17 cellular contexts compared by ENCODE assay signal in the genomic region with DNA sequence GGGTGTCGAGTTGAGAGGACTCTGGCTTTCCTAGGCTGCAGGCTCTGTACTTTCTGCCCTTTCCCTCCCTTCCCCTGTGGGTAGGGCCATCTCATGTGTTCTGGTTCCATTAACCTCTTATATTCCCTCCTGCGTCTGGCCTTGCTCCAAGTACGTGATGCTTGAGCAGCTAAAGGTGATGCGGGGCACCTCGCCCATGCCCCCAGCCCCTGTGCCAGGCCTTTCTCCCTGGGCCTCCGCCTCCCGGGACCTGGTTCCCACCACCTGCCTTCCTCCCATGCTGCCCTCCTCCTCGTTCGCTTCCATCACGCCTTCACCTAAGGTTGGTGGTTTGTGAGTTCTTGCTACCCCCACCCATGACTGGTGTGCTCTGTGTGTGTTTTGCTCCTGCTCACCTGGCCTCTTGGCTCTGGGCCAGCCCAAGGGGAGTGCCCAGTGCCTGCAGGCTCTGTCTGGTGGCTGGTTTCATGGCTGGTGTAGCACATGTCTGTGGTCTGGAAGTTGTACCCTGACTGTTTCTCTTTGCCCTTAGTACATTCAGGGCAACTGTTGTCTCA. TPM values are rescaled to one million over a fixed set of nuclear protein-coding genes. Genes with fewer than 3 reads are reported as not detected.
DNase-seq lines count a peak whose midpoint lies in the region; ATAC-seq, FAIRE-seq and TF ChIP-seq lines count a peak whose summit lies in the region.
"Had no signal": no experiment of that assay in that cellular context is flagged by ENCODE, and none has a peak within 500 bp of the region (broad histone marks: within the 10 kb centered on the region; RNA-seq: fewer than 3 reads in every experiment).

No MANE protein-coding gene starts in this region.

- peaks cover 20 to 95% (median 84%) of the 10 kb centered on the region in 5 donors for H3K4me1 ChIP-seq in subcutaneous abdominal adipose tissue (ENCODE audit: control insufficient read depth in 5 of 5, insufficient read depth in 5 of 5, low read length in 5 of 5)
- H3K4me1 ChIP-seq: SJSA1 had no signal

- ATAC-seq in GM19351 (IDR thresholded peaks at IDR 0.05; ENCODE audit: unreplicated experiment) (no peak), GM18519 (IDR thresholded peaks at IDR 0.05; ENCODE audit: low FRiP score, unreplicated experiment) (no peak)
- ATAC-seq: left ventricle myocardium superior had no signal

- H3K27ac ChIP-seq in subcutaneous abdominal adipose tissue (ENCODE audit: low read depth, low read length), result peak overlapping the region; percentile 91
- H3K27ac ChIP-seq: SJSA1 had no signal

- DNase-seq in NCI-H1436 (lab: John Stamatoyannopoulos, UW) (peak; percentile 40), NCI-H1436 treated with DMSO at 0.1 percent for 48 hours (lab: John Stamatoyannopoulos, UW) (no peak), NCI-H345 (lab: John Stamatoyannopoulos, UW) (peak; percentile 89), bronchial epithelial cell (ENCODE audit: low read depth) (peak; percentile 65), foreskin fibroblast (no peak)
- DNase-seq: activated CD4-positive, alpha-beta T cell treated with anti-CD3 and anti-CD28 coated beads, Interleukin-2, amount 10 ng/mL, durations not matched to agents 24 days and 14 days; activated effector memory CD4-positive, alpha-beta T cell treated with Interleukin-2 at 50 U/mL for 16 hours; EL; left ventricle myocardium superior; NCI-H1694 treated with DMSO at 0.1 percent for 48 hours; stimulated activated CD4-positive, alpha-beta T cell treated with anti-CD3 and anti-CD28 coated beads, Interleukin-2, amount 100 ng/mL, for 48 hours had no signal

- H3K27me3 ChIP-seq in bronchial epithelial cell (ENCODE audit: control insufficient read depth, insufficient read depth, low read length) (no peaks in the 10 kb centered on the region), subcutaneous abdominal adipose tissue (ENCODE audit: control insufficient read depth in 5 of 5, insufficient read depth in 4 of 5, low read length in 5 of 5) (no peaks in the 10 kb centered on the region)
- H3K27me3 ChIP-seq: SJSA1 had no signal

- H3K4me3 ChIP-seq in bronchial epithelial cell (ENCODE audit: low read depth, low read length) (no peak overlapping the region), subcutaneous abdominal adipose tissue (ENCODE audit: low read depth in 1 of 5, low read length in 5 of 5) (no peak overlapping the region), foreskin fibroblast (ENCODE audit: low read depth in 1 of 2, low read length in 2 of 2) (no peak overlapping the region)
- H3K4me3 ChIP-seq: SJSA1 had no signal

- H3K36me3 ChIP-seq in bronchial epithelial cell (ENCODE audit: control insufficient read depth, insufficient read depth, low read length) (peaks cover 28% of the 10 kb centered on the region), subcutaneous abdominal adipose tissue (ENCODE audit: control insufficient read depth in 5 of 5, insufficient read depth in 5 of 5, low read length in 5 of 5) (peaks cover 4 to 98% (median 91%) of the 10 kb centered on the region in 5 donors)

- H3K9ac ChIP-seq in subcutaneous abdominal adipose tissue (ENCODE audit: low read length in 5 of 5), result peak overlapping the region in 1 of 5 donors; percentile 2

- no peaks in the 10 kb centered on the region for H3K9me3 ChIP-seq in subcutaneous abdominal adipose tissue (ENCODE audit: control insufficient read depth in 5 of 5, low read length in 5 of 5)
- H3K9me3 ChIP-seq: SJSA1 had no signal

- FAIRE-seq in bronchial epithelial cell (lab: Jason Lieb, UNC), result peak; percentile 84
- FAIRE-seq: A204.1 had no signal

- no peak for TF ChIP-seq CTCF in bronchial epithelial cell (IDR thresholded peaks at IDR 0.05; ENCODE audit: insufficient read depth, low read length, severe bottlenecking)
- TF ChIP-seq CTCF in foreskin fibroblast (IDR thresholded peaks at IDR 0.05; ENCODE audit: low read depth, low read length), result no peak

RNA-seq across cellular contexts. Expression of gene PHLDB1, which starts 34.1 kb away (rescaled TPM):
- total RNA-seq in bronchial epithelial cell, result 13.3 and 22.6 TPM in 2 replicates

RNA-seq across cellular contexts. Expression of gene TREH, which starts 37.9 kb away (rescaled TPM):
- total RNA-seq in bronchial epithelial cell, result not detected in 2 replicates
- total RNA-seq: activated CD4-positive, alpha-beta T cell treated with anti-CD3 and anti-CD28 coated beads, Interleukin-2, amount 10 ng/mL, durations not matched to agents 24 days and 14 days; left ventricle myocardium superior; osteoblast; SJSA1 had no signal

Comparison
In these comparisons a context has a peak if more than half of its experiments do, and no peak if none do; other contexts are left out.
1. DNase-seq: peak in NCI-H1436 (single experiment), NCI-H345 (single experiment) and bronchial epithelial cell (single experiment); none in NCI-H1436 treated with DMSO at 0.1 percent for 48 hours (single experiment) and foreskin fibroblast (0 of 2).